ENCODE assay signal across 14 cellular contexts in genomic region chr9:135963338-135963737, GRCh38.
"Had no signal": no experiment of that assay in that cellular context is flagged by ENCODE, and none has a peak within 500 bp of the region (broad histone marks: within the 10 kb centered on the region; RNA-seq: fewer than 3 reads in every experiment).

No MANE protein-coding gene starts in this region.

- H3K9me3 Mint-ChIP-seq: endodermal cell; immature natural killer cell; naive thymus-derived CD8-positive, alpha-beta T cell; stimulated activated naive B cell treated with anti-CD40 and anti-IgM and Interleukin-4, amounts not matched to agents 10 μg/mL and 1 μg/mL and 100 μg/mL, for 72 hours had no signal

- H3K27ac Mint-ChIP-seq: endodermal cell had no signal

- H3K27ac ChIP-seq: colonic mucosa, foreskin keratinocyte, sigmoid colon had no signal

- H3K4me3 Mint-ChIP-seq: endodermal cell had no signal

- H3K4me3 ChIP-seq: colonic mucosa, mucosa of descending colon, sigmoid colon, skin epidermis had no signal

- H3K9me3 ChIP-seq: colonic mucosa, mucosa of descending colon, sigmoid colon had no signal

- DNase-seq: colonic mucosa; effector CD4-positive, alpha-beta T cell; endodermal cell; foreskin keratinocyte; immature natural killer cell; mammary epithelial cell; mucosa of descending colon; naive thymus-derived CD8-positive, alpha-beta T cell; sigmoid colon; stimulated activated CD4-positive, alpha-beta T cell treated with anti-CD3 and anti-CD28 coated beads, Interleukin-2, amount 100 ng/mL, for 24 hours; stimulated activated CD4-positive, alpha-beta T cell treated with anti-CD3 and anti-CD28 coated beads, Interleukin-4, amount 100 ng/mL, for 4 hours; stimulated activated naive B cell treated with anti-CD40 and anti-IgM and Interleukin-4, amounts not matched to agents 10 μg/mL and 1 μg/mL and 100 μg/mL, for 72 hours; trophoblast cell had no signal

- H3K36me3 Mint-ChIP-seq: immature natural killer cell; naive thymus-derived CD8-positive, alpha-beta T cell; stimulated activated naive B cell treated with anti-CD40 and anti-IgM and Interleukin-4, amounts not matched to agents 10 μg/mL and 1 μg/mL and 100 μg/mL, for 72 hours had no signal

- H3K27me3 ChIP-seq: colonic mucosa, foreskin keratinocyte, sigmoid colon had no signal

- ATAC-seq: foreskin keratinocyte; mucosa of descending colon; naive thymus-derived CD8-positive, alpha-beta T cell; stimulated activated naive B cell treated with anti-CD40 and anti-IgM and Interleukin-4, amounts not matched to agents 10 μg/mL and 1 μg/mL and 100 μg/mL, for 72 hours had no signal

- H3K36me3 ChIP-seq: colonic mucosa, sigmoid colon had no signal
